In the genomic region with DNA sequence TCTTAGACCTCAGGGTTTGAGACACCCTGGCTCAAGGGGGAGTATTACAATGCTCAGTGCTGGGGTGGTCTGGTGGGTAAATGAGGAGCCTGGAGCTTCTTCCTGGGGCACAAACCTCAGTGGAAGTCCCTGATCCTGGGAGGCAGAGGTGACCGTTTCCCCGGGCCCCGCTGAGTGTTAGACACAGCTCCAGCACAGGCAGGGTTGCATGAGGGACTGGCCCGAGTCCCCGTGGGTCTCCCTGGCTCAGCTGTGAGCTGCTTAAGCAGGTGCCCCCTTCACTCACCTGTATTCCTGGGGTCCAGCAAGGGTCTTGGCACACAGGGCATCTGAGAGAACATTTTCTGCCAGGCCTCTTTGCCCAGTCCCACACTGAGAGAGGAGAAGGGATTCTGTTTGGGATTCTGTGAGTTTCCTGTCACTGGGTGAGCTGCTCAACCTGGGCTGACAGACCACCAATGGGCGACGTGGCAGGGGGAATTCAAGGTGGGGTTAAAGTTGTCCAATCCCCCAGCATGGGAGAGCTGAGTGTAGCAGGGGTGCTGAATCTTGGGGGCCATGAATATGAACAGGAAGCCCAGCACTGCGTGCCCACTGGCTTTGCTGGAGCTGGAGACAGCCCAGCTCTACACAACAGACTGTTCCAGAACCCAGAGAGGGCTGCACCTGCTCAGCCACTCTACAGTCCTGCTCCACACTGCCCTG, we compare ENCODE assay signal across 1 cellular context.
TF ChIP-seq lines count a peak whose summit lies in the region.

No MANE protein-coding gene starts in this region.

TF ChIP-seq in A549, 52 proteins besides CTCF, POLR2A, EP300 and RAD21 (continued from another document):
- TF ChIP-seq TP53 (CRISPR knock-in tag; IDR thresholded peaks at IDR 0.05) = no peak
- TF ChIP-seq, protein P1, sequence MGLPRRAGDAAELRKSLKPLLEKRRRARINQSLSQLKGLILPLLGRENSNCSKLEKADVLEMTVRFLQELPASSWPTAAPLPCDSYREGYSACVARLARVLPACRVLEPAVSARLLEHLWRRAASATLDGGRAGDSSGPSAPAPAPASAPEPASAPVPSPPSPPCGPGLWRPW (IDR thresholded peaks at IDR 0.05) = no peak
- TF ChIP-seq SREBF2 (IDR thresholded peaks at IDR 0.05) = no peak
- TF ChIP-seq HOXA7 (CRISPR knock-in tag; IDR thresholded peaks at IDR 0.05) = no peak
- TF ChIP-seq, protein P2, sequence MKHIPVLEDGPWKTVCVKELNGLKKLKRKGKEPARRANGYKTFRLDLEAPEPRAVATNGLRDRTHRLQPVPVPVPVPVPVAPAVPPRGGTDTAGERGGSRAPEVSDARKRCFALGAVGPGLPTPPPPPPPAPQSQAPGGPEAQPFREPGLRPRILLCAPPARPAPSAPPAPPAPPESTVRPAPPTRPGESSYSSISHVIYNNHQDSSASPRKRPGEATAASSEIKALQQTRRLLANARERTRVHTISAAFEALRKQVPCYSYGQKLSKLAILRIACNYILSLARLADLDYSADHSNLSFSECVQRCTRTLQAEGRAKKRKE (CRISPR knock-in tag; IDR thresholded peaks at IDR 0.05; ENCODE audit: low read depth) = no peak
- TF ChIP-seq MAZ (IDR thresholded peaks at IDR 0.05; ENCODE audit: borderline replicate concordance, low read depth, low read length) = no peak
- TF ChIP-seq, protein P3, sequence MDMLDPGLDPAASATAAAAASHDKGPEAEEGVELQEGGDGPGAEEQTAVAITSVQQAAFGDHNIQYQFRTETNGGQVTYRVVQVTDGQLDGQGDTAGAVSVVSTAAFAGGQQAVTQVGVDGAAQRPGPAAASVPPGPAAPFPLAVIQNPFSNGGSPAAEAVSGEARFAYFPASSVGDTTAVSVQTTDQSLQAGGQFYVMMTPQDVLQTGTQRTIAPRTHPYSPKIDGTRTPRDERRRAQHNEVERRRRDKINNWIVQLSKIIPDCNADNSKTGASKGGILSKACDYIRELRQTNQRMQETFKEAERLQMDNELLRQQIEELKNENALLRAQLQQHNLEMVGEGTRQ (IDR thresholded peaks at IDR 0.05) = no peak
- no peak for TF ChIP-seq FOXS1 (CRISPR knock-in tag; IDR thresholded peaks at IDR 0.05)
- TF ChIP-seq RCOR1 (IDR thresholded peaks at IDR 0.05; ENCODE audit: low read depth, low read length) = no peak
- no peak for TF ChIP-seq NR3C1 (IDR thresholded peaks at IDR 0.05)
- no peak for TF ChIP-seq ZC3H11A (IDR thresholded peaks at IDR 0.05)
- TF ChIP-seq CBX8 (IDR thresholded peaks at IDR 0.05) = no peak
- no peak for TF ChIP-seq SMC3 (IDR thresholded peaks at IDR 0.05)
- TF ChIP-seq JUNB (IDR thresholded peaks at IDR 0.05) = no peak
- TF ChIP-seq RNF2 (IDR thresholded peaks at IDR 0.05; ENCODE audit: borderline replicate concordance, low read depth) = no peak
- TF ChIP-seq BHLHE40 (IDR thresholded peaks at IDR 0.05; ENCODE audit: low read depth, low read length) = no peak
- TF ChIP-seq, protein P4, sequence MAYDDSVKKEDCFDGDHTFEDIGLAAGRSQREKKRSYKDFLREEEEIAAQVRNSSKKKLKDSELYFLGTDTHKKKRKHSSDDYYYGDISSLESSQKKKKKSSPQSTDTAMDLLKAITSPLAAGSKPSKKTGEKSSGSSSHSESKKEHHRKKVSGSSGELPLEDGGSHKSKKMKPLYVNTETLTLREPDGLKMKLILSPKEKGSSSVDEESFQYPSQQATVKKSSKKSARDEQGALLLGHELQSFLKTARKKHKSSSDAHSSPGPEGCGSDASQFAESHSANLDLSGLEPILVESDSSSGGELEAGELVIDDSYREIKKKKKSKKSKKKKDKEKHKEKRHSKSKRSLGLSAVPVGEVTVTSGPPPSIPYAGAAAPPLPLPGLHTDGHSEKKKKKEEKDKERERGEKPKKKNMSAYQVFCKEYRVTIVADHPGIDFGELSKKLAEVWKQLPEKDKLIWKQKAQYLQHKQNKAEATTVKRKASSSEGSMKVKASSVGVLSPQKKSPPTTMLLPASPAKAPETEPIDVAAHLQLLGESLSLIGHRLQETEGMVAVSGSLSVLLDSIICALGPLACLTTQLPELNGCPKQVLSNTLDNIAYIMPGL (CRISPR knock-in tag; IDR thresholded peaks at IDR 0.05; ENCODE audit: borderline replicate concordance) = no peak
- TF ChIP-seq CEBPB (IDR thresholded peaks at IDR 0.05) = no peak
